Comparison of ENCODE assay signal across 30 cellular contexts in genomic region chrX:20173856-20174255, GRCh38. TPM values are rescaled to one million over a fixed set of nuclear protein-coding genes. Genes with fewer than 3 reads are reported as not detected.
"Had no signal": no experiment of that assay in that cellular context is flagged by ENCODE, and none has a peak within 500 bp of the region (broad histone marks: within the 10 kb centered on the region; RNA-seq: fewer than 3 reads in every experiment).

No MANE protein-coding gene starts in this region.

- H3K4me1 ChIP-seq: adrenal gland, ascending aorta, esophagus muscularis mucosa, foreskin keratinocyte, gastrocnemius medialis had no signal

- ATAC-seq: activated CD4-positive, alpha-beta T cell treated with anti-CD3 and anti-CD28 coated beads for 36 hours; activated CD8-positive, alpha-beta memory T cell treated with anti-CD3 and anti-CD28 coated beads, Interleukin-2, amount 10 ng/mL, durations not matched to agents 7 days and 5 days; activated CD8-positive, alpha-beta T cell treated with anti-CD3 and anti-CD28 coated beads, Interleukin-2, amount 10 ng/mL, durations not matched to agents 7 days and 5 days; activated naive CD8-positive, alpha-beta T cell treated with anti-CD3 and anti-CD28 coated beads, Interleukin-2, amount 50 U/mL, for 24 hours; effector memory CD8-positive, alpha-beta T cell; foreskin keratinocyte; gastrocnemius medialis; heart left ventricle; T-helper 17 cell had no signal

- FAIRE-seq: colon had no signal

- DNase-seq: activated CD4-positive, alpha-beta memory T cell treated with anti-CD3 and anti-CD28 coated beads for 36 hours; activated CD4-positive, alpha-beta T cell treated with anti-CD3 and anti-CD28 coated beads for 36 hours; activated CD4-positive, alpha-beta T cell treated with anti-CD3 and anti-CD28 coated beads, Interleukin-2, amount 10 ng/mL, durations not matched to agents 24 days and 14 days; activated CD4-positive, CD25-positive, alpha-beta regulatory T cell; activated CD4-positive, CD25-positive, alpha-beta regulatory T cell treated with anti-CD3 and anti-CD28 coated beads, Interleukin-2, amount 50 U/mL, for 72 hours; activated CD8-positive, alpha-beta memory T cell treated with anti-CD3 and anti-CD28 coated beads, Interleukin-2, amount 10 ng/mL, durations not matched to agents 7 days and 5 days; activated CD8-positive, alpha-beta memory T cell treated with anti-CD3 and anti-CD28 coated beads, Interleukin-2, amount 50 U/mL, for 4 hours; activated CD8-positive, alpha-beta T cell treated with anti-CD3 and anti-CD28 coated beads, Interleukin-2, amount 10 ng/mL, durations not matched to agents 7 days and 5 days; activated effector memory CD4-positive, alpha-beta T cell treated with anti-CD3 and anti-CD28 coated beads, Interleukin-2, amount 50 U/mL, for 16 hours; activated naive CD4-positive, alpha-beta T cell treated with anti-CD3 and anti-CD28 coated beads for 36 hours; activated naive CD8-positive, alpha-beta T cell treated with anti-CD3 and anti-CD28 coated beads for 36 hours; activated naive CD8-positive, alpha-beta T cell treated with anti-CD3 and anti-CD28 coated beads, Interleukin-2, amount 50 U/mL, for 24 hours; activated T-cell treated with anti-CD3 and anti-CD28 coated beads, Interleukin-2, amount 50 U/mL, for 1 hour; activated T-cell treated with anti-CD3 and anti-CD28 coated beads, Interleukin-2, amount 50 U/mL, for 48 hours; adrenal gland; caudate nucleus; cortex of kidney; dermis blood vessel endothelial cell; effector CD4-positive, alpha-beta T cell; effector memory CD8-positive, alpha-beta T cell; erythroblast; foreskin keratinocyte; gastrocnemius medialis; glutamatergic neuron; heart left ventricle; T-helper 1 cell; T-helper 17 cell had no signal

- H3K9me3 ChIP-seq: adrenal gland, ascending aorta, esophagus muscularis mucosa, gastrocnemius medialis, heart left ventricle had no signal

- H3K4me3 ChIP-seq: adrenal gland, ascending aorta, esophagus muscularis mucosa, gastrocnemius medialis, heart left ventricle had no signal

- H3K27me3 ChIP-seq: ascending aorta, esophagus muscularis mucosa, foreskin keratinocyte had no signal

- H3K27ac ChIP-seq: adrenal gland, ascending aorta, esophagus muscularis mucosa, foreskin keratinocyte, gastrocnemius medialis had no signal

RNA-seq across cellular contexts. Expression of gene MAP7D2, which starts 57.1 kb away (rescaled TPM):
- total RNA-seq: ascending aorta had no signal
